ENCODE assay signal across 1 cellular context in the genomic region with DNA sequence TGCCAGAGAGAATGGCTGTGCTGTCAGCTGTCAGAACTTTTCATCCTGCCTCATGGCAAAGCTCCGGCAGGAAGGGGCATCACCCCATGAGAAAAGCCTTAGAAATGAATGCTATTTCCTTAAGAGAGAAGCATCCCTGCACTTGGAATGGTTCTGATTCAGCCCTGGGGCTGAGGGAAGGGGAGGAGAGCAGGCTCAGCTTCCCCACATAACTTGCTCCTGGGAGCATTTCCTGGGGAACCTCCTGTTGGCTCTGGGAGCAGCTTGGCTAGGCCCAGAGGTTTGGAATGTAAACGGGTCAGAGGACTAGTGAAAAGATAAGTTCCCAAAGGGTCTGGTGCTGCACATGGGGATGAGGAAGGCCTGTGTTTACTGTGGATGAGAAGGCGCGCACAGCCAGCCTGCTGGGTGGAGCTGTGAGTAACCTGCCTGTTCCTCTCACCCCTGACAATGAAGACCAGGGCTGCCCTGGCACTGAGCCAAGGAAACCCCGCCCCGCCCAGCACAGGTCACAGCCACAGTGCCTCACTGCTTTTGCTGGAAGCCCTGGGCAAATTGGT.
TF ChIP-seq lines count a peak whose summit lies in the region.

No MANE protein-coding gene starts in this region.

TF ChIP-seq in HepG2, 621 proteins besides CTCF, POLR2A, EP300 and RAD21:
- TF ChIP-seq, protein P1, sequence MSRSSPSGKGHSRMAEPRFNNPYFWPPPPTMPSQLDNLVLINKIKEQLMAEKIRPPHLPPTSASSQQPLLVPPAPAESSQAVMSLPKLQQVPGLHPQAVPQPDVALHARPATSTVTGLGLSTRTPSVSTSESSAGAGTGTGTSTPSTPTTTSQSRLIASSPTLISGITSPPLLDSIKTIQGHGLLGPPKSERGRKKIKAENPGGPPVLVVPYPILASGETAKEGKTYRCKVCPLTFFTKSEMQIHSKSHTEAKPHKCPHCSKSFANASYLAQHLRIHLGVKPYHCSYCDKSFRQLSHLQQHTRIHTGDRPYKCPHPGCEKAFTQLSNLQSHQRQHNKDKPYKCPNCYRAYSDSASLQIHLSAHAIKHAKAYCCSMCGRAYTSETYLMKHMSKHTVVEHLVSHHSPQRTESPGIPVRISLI (CRISPR knock-in tag; IDR thresholded peaks at IDR 0.05; ENCODE audit: borderline replicate concordance): no peak
- TF ChIP-seq SP4 (CRISPR knock-in tag; IDR thresholded peaks at IDR 0.05) (no peak), CENPX (CRISPR knock-in tag; IDR thresholded peaks at IDR 0.05) (no peak), SNAPC2 (CRISPR knock-in tag; IDR thresholded peaks at IDR 0.05) (no peak), ZNF543 (CRISPR knock-in tag; IDR thresholded peaks at IDR 0.05) (no peak), HNRNPUL1 (IDR thresholded peaks at IDR 0.05; ENCODE audit: low read depth, low read length) (no peak), ZNF20 (CRISPR knock-in tag; IDR thresholded peaks at IDR 0.05) (no peak), NFE2L2 (IDR thresholded peaks at IDR 0.05; ENCODE audit: low read length) (no peak), NFE2 (CRISPR knock-in tag; IDR thresholded peaks at IDR 0.05) (no peak), GATAD2A (CRISPR knock-in tag; IDR thresholded peaks at IDR 0.05) (no peak), PHF20 (CRISPR knock-in tag; IDR thresholded peaks at IDR 0.05) (no peak), ZKSCAN8 (CRISPR knock-in tag; IDR thresholded peaks at IDR 0.05; ENCODE audit: borderline replicate concordance) (no peak), ARNT (IDR thresholded peaks at IDR 0.05) (no peak), ZMYM2 (CRISPR knock-in tag; IDR thresholded peaks at IDR 0.05) (no peak)
- TF ChIP-seq, protein P2, sequence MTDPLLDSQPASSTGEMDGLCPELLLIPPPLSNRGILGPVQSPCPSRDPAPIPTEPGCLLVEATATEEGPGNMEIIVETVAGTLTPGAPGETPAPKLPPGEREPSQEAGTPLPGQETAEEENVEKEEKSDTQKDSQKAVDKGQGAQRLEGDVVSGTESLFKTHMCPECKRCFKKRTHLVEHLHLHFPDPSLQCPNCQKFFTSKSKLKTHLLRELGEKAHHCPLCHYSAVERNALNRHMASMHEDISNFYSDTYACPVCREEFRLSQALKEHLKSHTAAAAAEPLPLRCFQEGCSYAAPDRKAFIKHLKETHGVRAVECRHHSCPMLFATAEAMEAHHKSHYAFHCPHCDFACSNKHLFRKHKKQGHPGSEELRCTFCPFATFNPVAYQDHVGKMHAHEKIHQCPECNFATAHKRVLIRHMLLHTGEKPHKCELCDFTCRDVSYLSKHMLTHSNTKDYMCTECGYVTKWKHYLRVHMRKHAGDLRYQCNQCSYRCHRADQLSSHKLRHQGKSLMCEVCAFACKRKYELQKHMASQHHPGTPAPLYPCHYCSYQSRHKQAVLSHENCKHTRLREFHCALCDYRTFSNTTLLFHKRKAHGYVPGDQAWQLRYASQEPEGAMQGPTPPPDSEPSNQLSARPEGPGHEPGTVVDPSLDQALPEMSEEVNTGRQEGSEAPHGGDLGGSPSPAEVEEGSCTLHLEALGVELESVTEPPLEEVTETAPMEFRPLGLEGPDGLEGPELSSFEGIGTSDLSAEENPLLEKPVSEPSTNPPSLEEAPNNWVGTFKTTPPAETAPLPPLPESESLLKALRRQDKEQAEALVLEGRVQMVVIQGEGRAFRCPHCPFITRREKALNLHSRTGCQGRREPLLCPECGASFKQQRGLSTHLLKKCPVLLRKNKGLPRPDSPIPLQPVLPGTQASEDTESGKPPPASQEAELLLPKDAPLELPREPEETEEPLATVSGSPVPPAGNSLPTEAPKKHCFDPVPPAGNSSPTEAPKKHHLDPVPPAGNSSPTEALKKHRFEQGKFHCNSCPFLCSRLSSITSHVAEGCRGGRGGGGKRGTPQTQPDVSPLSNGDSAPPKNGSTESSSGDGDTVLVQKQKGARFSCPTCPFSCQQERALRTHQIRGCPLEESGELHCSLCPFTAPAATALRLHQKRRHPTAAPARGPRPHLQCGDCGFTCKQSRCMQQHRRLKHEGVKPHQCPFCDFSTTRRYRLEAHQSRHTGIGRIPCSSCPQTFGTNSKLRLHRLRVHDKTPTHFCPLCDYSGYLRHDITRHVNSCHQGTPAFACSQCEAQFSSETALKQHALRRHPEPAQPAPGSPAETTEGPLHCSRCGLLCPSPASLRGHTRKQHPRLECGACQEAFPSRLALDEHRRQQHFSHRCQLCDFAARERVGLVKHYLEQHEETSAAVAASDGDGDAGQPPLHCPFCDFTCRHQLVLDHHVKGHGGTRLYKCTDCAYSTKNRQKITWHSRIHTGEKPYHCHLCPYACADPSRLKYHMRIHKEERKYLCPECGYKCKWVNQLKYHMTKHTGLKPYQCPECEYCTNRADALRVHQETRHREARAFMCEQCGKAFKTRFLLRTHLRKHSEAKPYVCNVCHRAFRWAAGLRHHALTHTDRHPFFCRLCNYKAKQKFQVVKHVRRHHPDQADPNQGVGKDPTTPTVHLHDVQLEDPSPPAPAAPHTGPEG (CRISPR knock-in tag; IDR thresholded peaks at IDR 0.05): no peak
- TF ChIP-seq, protein P3, sequence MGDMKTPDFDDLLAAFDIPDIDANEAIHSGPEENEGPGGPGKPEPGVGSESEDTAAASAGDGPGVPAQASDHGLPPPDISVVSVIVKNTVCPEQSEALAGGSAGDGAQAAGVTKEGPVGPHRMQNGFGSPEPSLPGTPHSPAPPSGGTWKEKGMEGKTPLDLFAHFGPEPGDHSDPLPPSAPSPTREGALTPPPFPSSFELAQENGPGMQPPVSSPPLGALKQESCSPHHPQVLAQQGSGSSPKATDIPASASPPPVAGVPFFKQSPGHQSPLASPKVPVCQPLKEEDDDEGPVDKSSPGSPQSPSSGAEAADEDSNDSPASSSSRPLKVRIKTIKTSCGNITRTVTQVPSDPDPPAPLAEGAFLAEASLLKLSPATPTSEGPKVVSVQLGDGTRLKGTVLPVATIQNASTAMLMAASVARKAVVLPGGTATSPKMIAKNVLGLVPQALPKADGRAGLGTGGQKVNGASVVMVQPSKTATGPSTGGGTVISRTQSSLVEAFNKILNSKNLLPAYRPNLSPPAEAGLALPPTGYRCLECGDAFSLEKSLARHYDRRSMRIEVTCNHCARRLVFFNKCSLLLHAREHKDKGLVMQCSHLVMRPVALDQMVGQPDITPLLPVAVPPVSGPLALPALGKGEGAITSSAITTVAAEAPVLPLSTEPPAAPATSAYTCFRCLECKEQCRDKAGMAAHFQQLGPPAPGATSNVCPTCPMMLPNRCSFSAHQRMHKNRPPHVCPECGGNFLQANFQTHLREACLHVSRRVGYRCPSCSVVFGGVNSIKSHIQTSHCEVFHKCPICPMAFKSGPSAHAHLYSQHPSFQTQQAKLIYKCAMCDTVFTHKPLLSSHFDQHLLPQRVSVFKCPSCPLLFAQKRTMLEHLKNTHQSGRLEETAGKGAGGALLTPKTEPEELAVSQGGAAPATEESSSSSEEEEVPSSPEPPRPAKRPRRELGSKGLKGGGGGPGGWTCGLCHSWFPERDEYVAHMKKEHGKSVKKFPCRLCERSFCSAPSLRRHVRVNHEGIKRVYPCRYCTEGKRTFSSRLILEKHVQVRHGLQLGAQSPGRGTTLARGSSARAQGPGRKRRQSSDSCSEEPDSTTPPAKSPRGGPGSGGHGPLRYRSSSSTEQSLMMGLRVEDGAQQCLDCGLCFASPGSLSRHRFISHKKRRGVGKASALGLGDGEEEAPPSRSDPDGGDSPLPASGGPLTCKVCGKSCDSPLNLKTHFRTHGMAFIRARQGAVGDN (CRISPR knock-in tag; IDR thresholded peaks at IDR 0.05): no peak
- TF ChIP-seq, protein P4, sequence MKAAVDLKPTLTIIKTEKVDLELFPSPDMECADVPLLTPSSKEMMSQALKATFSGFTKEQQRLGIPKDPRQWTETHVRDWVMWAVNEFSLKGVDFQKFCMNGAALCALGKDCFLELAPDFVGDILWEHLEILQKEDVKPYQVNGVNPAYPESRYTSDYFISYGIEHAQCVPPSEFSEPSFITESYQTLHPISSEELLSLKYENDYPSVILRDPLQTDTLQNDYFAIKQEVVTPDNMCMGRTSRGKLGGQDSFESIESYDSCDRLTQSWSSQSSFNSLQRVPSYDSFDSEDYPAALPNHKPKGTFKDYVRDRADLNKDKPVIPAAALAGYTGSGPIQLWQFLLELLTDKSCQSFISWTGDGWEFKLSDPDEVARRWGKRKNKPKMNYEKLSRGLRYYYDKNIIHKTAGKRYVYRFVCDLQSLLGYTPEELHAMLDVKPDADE (CRISPR knock-in tag; IDR thresholded peaks at IDR 0.05): no peak
- TF ChIP-seq, protein P5, sequence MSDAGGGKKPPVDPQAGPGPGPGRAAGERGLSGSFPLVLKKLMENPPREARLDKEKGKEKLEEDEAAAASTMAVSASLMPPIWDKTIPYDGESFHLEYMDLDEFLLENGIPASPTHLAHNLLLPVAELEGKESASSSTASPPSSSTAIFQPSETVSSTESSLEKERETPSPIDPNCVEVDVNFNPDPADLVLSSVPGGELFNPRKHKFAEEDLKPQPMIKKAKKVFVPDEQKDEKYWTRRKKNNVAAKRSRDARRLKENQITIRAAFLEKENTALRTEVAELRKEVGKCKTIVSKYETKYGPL (CRISPR knock-in tag; IDR thresholded peaks at IDR 0.05): no peak
- TF ChIP-seq, protein P6, sequence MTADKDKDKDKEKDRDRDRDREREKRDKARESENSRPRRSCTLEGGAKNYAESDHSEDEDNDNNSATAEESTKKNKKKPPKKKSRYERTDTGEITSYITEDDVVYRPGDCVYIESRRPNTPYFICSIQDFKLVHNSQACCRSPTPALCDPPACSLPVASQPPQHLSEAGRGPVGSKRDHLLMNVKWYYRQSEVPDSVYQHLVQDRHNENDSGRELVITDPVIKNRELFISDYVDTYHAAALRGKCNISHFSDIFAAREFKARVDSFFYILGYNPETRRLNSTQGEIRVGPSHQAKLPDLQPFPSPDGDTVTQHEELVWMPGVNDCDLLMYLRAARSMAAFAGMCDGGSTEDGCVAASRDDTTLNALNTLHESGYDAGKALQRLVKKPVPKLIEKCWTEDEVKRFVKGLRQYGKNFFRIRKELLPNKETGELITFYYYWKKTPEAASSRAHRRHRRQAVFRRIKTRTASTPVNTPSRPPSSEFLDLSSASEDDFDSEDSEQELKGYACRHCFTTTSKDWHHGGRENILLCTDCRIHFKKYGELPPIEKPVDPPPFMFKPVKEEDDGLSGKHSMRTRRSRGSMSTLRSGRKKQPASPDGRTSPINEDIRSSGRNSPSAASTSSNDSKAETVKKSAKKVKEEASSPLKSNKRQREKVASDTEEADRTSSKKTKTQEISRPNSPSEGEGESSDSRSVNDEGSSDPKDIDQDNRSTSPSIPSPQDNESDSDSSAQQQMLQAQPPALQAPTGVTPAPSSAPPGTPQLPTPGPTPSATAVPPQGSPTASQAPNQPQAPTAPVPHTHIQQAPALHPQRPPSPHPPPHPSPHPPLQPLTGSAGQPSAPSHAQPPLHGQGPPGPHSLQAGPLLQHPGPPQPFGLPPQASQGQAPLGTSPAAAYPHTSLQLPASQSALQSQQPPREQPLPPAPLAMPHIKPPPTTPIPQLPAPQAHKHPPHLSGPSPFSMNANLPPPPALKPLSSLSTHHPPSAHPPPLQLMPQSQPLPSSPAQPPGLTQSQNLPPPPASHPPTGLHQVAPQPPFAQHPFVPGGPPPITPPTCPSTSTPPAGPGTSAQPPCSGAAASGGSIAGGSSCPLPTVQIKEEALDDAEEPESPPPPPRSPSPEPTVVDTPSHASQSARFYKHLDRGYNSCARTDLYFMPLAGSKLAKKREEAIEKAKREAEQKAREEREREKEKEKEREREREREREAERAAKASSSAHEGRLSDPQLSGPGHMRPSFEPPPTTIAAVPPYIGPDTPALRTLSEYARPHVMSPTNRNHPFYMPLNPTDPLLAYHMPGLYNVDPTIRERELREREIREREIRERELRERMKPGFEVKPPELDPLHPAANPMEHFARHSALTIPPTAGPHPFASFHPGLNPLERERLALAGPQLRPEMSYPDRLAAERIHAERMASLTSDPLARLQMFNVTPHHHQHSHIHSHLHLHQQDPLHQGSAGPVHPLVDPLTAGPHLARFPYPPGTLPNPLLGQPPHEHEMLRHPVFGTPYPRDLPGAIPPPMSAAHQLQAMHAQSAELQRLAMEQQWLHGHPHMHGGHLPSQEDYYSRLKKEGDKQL (CRISPR knock-in tag; IDR thresholded peaks at IDR 0.05; ENCODE audit: low read depth): no peak
